22 cellular contexts compared by ENCODE assay signal in the genomic region with DNA sequence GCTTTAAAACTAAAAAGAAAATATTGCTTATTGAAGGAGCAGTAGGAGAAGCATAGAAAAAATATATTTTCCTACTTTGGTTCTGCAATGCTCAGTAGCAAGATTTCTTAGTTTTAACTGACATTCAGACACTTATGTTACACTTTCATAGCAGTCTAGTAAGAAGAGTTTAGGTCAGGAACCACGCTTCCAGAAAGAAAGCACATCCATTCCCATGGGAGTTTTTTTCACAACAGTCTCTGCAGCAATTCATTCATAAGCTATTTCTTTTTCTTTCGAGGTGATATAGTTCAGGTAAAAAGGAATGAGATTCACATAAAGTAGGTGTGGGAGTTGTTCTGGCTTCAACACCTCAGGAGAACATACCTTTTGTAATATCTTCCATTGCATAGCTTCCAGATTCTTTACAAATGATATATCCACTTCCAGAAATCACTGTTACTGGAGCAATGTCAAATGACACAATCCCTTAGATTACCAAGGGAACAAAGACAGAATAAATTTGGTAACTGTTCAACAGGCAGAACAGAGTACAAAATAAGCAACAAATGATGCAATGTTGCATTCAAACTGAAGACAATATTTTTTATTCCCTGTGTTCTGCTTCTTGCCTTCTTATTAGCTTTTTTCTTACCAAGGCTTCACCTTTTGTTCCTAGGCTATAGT.
DNase-seq lines count a peak whose midpoint lies in the region; ATAC-seq, FAIRE-seq and TF ChIP-seq lines count a peak whose summit lies in the region.
"Had no signal": no experiment of that assay in that cellular context is flagged by ENCODE, and none has a peak within 500 bp of the region (broad histone marks: within the 10 kb centered on the region; RNA-seq: fewer than 3 reads in every experiment).

No MANE protein-coding gene starts in this region.

- intact Hi-C loops in gastrocnemius medialis (cut with DNase I; ENCODE audit: low total_unique reads), result no loop called here

- H3K9me3 ChIP-seq in gastrocnemius medialis, result no peaks in the 10 kb centered on the region
- H3K9me3 ChIP-seq: psoas muscle had no signal

- no peaks in the 10 kb centered on the region for H3K4me1 ChIP-seq in gastrocnemius medialis
- H3K4me1 ChIP-seq: psoas muscle had no signal

- in situ Hi-C loops in gastrocnemius medialis (cut with MboI; ENCODE audit: low sequenced_read_pairs in 4 of 4), result no loop called here

- DNase-seq in GM04503 (ENCODE audit: low read depth) (peak; percentile 24), astrocyte of the hippocampus (ENCODE audit: low read depth, low spot score) (peak; percentile 46), fibroblast of the aortic adventitia (ENCODE audit: low read depth) (peak; percentile 66), gastrocnemius medialis (no peak), HTR-8/SVneo (ENCODE audit: insufficient read length, low spot score) (no peak), GM19240 (ENCODE audit: insufficient read length, low spot score) (no peak)
- DNase-seq in NK-92 treated with Interleukin-12 subunit alpha and Interleukin-12 subunit beta, amount 100 ng/mL, for 24 hours (lab: John Stamatoyannopoulos, UW), result no peak
- DNase-seq: activated CD4-positive, alpha-beta T cell treated with anti-CD3 and anti-CD28 coated beads for 48 hours; activated CD8-positive, alpha-beta memory T cell treated with anti-CD3 and anti-CD28 coated beads, Interleukin-2, amount 10 ng/mL, durations not matched to agents 7 days and 5 days; activated naive CD8-positive, alpha-beta T cell treated with anti-CD3 and anti-CD28 coated beads, Interleukin-2, amount 50 U/mL, for 24 hours; AML-193; cerebellar nuclear complex; DND-41; endodermal cell; KBM-7; left cardiac atrium; midbrain; NCI-H1092; NCI-H2081 treated with DMSO at 0.1 percent for 48 hours; NCI-H510A treated with DMSO at 0.1 percent for 48 hours; psoas muscle had no signal

- FAIRE-seq in HTR-8/SVneo (lab: Jason Lieb, UNC), result no peak

- peak; percentile 51 to 69 for ATAC-seq in gastrocnemius medialis
- ATAC-seq: activated CD8-positive, alpha-beta memory T cell treated with anti-CD3 and anti-CD28 coated beads, Interleukin-2, amount 10 ng/mL, durations not matched to agents 7 days and 5 days; activated naive CD8-positive, alpha-beta T cell treated with anti-CD3 and anti-CD28 coated beads, Interleukin-2, amount 50 U/mL, for 24 hours; activated T-helper 17 cell treated with anti-CD3 and anti-CD28 coated beads, Interleukin-2, amount 50 U/mL, for 72 hours had no signal

- no peaks in the 10 kb centered on the region for H3K36me3 ChIP-seq in gastrocnemius medialis

- H3K4me3 ChIP-seq in fibroblast of the aortic adventitia (ENCODE audit: low read depth, low read length), result no peak overlapping the region
- peak overlapping the region in 1 of 4 donors; percentile 20 for H3K4me3 ChIP-seq in gastrocnemius medialis
- H3K4me3 ChIP-seq: psoas muscle had no signal

- no peak for TF ChIP-seq CTCF in fibroblast of the aortic adventitia (IDR thresholded peaks at IDR 0.05; ENCODE audit: insufficient read depth, low read length)
- TF ChIP-seq CTCF in gastrocnemius medialis (IDR thresholded peaks at IDR 0.05 in 4 of 5, conservative IDR thresholded peaks at IDR 0.05 in 1 of 5), result no peak

- H3K27ac ChIP-seq in gastrocnemius medialis, result no peak overlapping the region
- H3K27ac ChIP-seq: psoas muscle had no signal

- no peak for TF ChIP-seq POLR2A in gastrocnemius medialis (IDR thresholded peaks at IDR 0.05)

- no peaks in the 10 kb centered on the region for H3K27me3 ChIP-seq in gastrocnemius medialis

Comparison
In these comparisons a context has a peak if more than half of its experiments do, and no peak if none do; other contexts are left out.
1. DNase-seq: peak in GM04503 (single experiment), astrocyte of the hippocampus (single experiment) and fibroblast of the aortic adventitia (single experiment); none in gastrocnemius medialis (0 of 2), NK-92 treated with Interleukin-12 subunit alpha and Interleukin-12 subunit beta, amount 100 ng/mL, for 24 hours (single experiment), HTR-8/SVneo (single experiment) and GM19240 (single experiment).